2 cellular contexts compared by ENCODE assay signal in the genomic region with DNA sequence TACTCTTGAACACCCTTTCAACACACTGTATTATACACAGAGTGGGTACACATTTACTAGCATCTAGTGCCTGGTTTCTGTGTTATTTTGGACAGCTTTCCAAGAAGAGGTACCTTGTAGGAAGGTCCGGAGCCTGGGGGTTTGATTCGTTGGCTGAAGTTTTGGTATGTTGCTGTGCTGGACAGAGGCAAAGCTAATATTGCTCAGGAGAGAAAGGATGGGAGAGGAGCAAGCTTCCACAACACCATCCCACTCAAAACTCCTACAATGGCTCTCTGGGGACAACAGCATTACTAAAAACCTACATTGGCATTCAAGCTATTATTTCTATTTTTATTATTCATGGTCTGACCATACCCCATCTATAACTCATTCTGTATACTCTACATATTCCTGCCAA.
TF ChIP-seq lines count a peak whose summit lies in the region.

No MANE protein-coding gene starts in this region.

TF ChIP-seq in A549, 52 proteins besides CTCF, POLR2A, EP300 and RAD21:
- peak; percentile 57; the same call in 1 of the 2 replicates for TF ChIP-seq REST (IDR thresholded peaks at IDR 0.05)
- no peak for TF ChIP-seq HOXB13 (CRISPR knock-in tag; IDR thresholded peaks at IDR 0.05; ENCODE audit: low read depth)

TF ChIP-seq in HEK293, 187 proteins besides CTCF, POLR2A, EP300 and RAD21 (continued from another document):
- TF ChIP-seq REST (tag by site-specific recombination; IDR thresholded peaks at IDR 0.05): peak; percentile 82
